ENCODE assay signal across 1 cellular context in the genomic region with DNA sequence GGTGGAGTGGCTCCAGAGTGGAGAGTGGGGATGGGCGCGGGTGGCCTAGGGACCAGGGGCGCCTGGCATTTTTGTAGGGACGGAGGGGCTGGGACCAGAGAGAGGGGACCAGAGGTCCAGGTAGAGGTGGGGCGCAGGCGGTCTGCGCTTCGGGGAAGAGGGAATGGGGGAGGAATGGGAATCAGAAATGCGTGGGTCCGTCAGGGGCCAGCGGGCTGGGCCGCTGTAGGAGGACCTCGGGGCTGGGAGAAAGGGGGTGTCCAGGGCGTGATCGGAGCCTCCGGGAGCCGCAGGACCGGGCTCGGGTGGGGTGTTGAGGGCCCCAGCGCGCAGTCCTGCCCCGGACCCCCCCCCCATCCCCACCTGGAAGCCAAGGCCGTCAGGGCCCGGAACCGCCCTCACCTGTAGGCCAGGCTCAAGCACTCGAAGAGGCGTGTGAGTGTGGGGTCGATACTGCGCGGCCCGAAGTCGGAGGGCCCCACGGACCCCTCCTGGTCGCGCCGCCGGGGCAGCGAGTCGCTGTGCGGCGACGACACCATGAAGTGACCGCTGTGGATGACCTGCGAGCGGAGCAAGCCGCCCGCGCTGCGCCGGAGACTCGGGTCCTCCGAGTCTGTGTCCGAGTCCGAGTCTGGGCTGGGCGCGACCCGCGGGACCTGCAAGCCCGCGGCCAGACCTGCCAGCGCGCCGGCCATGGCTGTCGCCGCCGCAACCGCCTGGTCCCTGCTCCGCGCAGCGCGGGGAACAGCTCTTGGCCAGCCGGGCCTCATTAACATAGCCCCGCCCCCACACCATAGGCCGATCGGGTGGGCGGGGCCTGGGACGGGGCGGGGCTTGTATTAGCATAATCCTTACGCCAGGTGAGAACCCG.
A peak's percentile ranks its signal among the peaks of the same experiment; 100 is the strongest.
TF ChIP-seq lines count a peak whose summit lies in the region.

A gene with protein sequence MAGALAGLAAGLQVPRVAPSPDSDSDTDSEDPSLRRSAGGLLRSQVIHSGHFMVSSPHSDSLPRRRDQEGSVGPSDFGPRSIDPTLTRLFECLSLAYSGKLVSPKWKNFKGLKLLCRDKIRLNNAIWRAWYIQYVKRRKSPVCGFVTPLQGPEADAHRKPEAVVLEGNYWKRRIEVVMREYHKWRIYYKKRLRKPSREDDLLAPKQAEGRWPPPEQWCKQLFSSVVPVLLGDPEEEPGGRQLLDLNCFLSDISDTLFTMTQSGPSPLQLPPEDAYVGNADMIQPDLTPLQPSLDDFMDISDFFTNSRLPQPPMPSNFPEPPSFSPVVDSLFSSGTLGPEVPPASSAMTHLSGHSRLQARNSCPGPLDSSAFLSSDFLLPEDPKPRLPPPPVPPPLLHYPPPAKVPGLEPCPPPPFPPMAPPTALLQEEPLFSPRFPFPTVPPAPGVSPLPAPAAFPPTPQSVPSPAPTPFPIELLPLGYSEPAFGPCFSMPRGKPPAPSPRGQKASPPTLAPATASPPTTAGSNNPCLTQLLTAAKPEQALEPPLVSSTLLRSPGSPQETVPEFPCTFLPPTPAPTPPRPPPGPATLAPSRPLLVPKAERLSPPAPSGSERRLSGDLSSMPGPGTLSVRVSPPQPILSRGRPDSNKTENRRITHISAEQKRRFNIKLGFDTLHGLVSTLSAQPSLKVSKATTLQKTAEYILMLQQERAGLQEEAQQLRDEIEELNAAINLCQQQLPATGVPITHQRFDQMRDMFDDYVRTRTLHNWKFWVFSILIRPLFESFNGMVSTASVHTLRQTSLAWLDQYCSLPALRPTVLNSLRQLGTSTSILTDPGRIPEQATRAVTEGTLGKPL (minus strand): TSS at position 725 of the 871 bp plus-strand sequence. CDS start 30 bp downstream, at position 695.

TF ChIP-seq in HepG2, 621 proteins besides CTCF, POLR2A, EP300 and RAD21 (continued from another document and continues in another):
- TF ChIP-seq, protein P1, sequence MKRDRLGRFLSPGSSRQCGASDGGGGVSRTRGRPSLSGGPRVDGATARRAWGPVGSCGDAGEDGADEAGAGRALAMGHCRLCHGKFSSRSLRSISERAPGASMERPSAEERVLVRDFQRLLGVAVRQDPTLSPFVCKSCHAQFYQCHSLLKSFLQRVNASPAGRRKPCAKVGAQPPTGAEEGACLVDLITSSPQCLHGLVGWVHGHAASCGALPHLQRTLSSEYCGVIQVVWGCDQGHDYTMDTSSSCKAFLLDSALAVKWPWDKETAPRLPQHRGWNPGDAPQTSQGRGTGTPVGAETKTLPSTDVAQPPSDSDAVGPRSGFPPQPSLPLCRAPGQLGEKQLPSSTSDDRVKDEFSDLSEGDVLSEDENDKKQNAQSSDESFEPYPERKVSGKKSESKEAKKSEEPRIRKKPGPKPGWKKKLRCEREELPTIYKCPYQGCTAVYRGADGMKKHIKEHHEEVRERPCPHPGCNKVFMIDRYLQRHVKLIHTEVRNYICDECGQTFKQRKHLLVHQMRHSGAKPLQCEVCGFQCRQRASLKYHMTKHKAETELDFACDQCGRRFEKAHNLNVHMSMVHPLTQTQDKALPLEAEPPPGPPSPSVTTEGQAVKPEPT (CRISPR knock-in tag; IDR thresholded peaks at IDR 0.05; ENCODE audit: low read depth) = no peak
- TF ChIP-seq BRCA1 (CRISPR knock-in tag; IDR thresholded peaks at IDR 0.05) (0 out of 2 replicates have a peak, but pooled peaks have one; percentile 81), KLF13 (CRISPR knock-in tag; IDR thresholded peaks at IDR 0.05) (no peak), FOXA1 (IDR thresholded peaks at IDR 0.05) (no peak), FOXA1 (CRISPR knock-in tag; IDR thresholded peaks at IDR 0.05) (no peak), ZNF598 (CRISPR knock-in tag; IDR thresholded peaks at IDR 0.05; ENCODE audit: borderline replicate concordance) (0 out of 2 replicates have a peak, but pooled peaks have one; percentile 17), PHF8 (CRISPR knock-in tag; IDR thresholded peaks at IDR 0.05) (peak; percentile 77; the same call in 1 of the 2 replicates), ZNF615 (CRISPR knock-in tag; IDR thresholded peaks at IDR 0.05; ENCODE audit: borderline replicate concordance) (no peak), JUNB (CRISPR knock-in tag; IDR thresholded peaks at IDR 0.05; ENCODE audit: borderline replicate concordance) (no peak), ZNF558 (CRISPR knock-in tag; IDR thresholded peaks at IDR 0.05; ENCODE audit: borderline replicate concordance) (no peak), ZFP62 (CRISPR knock-in tag; IDR thresholded peaks at IDR 0.05) (no peak), KDM2A (CRISPR knock-in tag; IDR thresholded peaks at IDR 0.05; ENCODE audit: borderline replicate concordance, low read depth) (peak; percentile 60), RFXANK (CRISPR knock-in tag; IDR thresholded peaks at IDR 0.05) (no peak), SUZ12 (IDR thresholded peaks at IDR 0.05; ENCODE audit: low read depth, low read length) (no peak), PCBP1 (IDR thresholded peaks at IDR 0.05; ENCODE audit: borderline replicate concordance, low read depth, low read length) (0 out of 2 replicates have a peak, but pooled peaks have one; percentile 66), ZSCAN31 (CRISPR knock-in tag; IDR thresholded peaks at IDR 0.05; ENCODE audit: low read depth) (no peak), ZNF7 (CRISPR knock-in tag; IDR thresholded peaks at IDR 0.05) (no peak), SAP130 (CRISPR knock-in tag; IDR thresholded peaks at IDR 0.05; ENCODE audit: low read depth) (peak; percentile 84), ZSCAN30 (CRISPR knock-in tag; IDR thresholded peaks at IDR 0.05) (0 out of 2 replicates have a peak, but pooled peaks have one; percentile 31), PHB2 (IDR thresholded peaks at IDR 0.05; ENCODE audit: partially characterized antibody) (no peak), ZNF607 (CRISPR knock-in tag; IDR thresholded peaks at IDR 0.05; ENCODE audit: borderline replicate concordance) (peak; percentile 56; the same call in 1 of the 2 replicates), KAT7 (CRISPR knock-in tag; IDR thresholded peaks at IDR 0.05; ENCODE audit: borderline replicate concordance) (peak; percentile 88; the same call in 1 of the 2 replicates), ZNF331 (CRISPR knock-in tag; IDR thresholded peaks at IDR 0.05) (peak; percentile 70; the same call in 1 of the 2 replicates), ATM (IDR thresholded peaks at IDR 0.05; ENCODE audit: borderline replicate concordance) (no peak), ETV5 (CRISPR knock-in tag; IDR thresholded peaks at IDR 0.05; ENCODE audit: borderline replicate concordance) (peak; percentile 11; the same call in 1 of the 2 replicates), ZSCAN12 (CRISPR knock-in tag; IDR thresholded peaks at IDR 0.05) (peak; percentile 69), ISX (CRISPR knock-in tag; conservative IDR thresholded peaks at IDR 0.05) (no peak; the same call in 1 of the 2 replicates), TOPORS (CRISPR knock-in tag; IDR thresholded peaks at IDR 0.05) (peak; percentile 26; the same call in 1 of the 2 replicates), ZNF672 (CRISPR knock-in tag; IDR thresholded peaks at IDR 0.05) (no peak), SP4 (CRISPR knock-in tag; IDR thresholded peaks at IDR 0.05) (peak; percentile 91), POGZ (CRISPR knock-in tag; IDR thresholded peaks at IDR 0.05) (peak; percentile 47; the same call in 1 of the 2 replicates), SAFB2 (CRISPR knock-in tag; IDR thresholded peaks at IDR 0.05; ENCODE audit: borderline replicate concordance, low read depth) (peak; percentile 95), ZNF33B (CRISPR knock-in tag; IDR thresholded peaks at IDR 0.05) (no peak; the same call in 1 of the 2 replicates), ZNF766 (CRISPR knock-in tag; IDR thresholded peaks at IDR 0.05; ENCODE audit: borderline replicate concordance) (peak; percentile 85; the same call in 1 of the 2 replicates), ARID2 (CRISPR knock-in tag; IDR thresholded peaks at IDR 0.05; ENCODE audit: borderline replicate concordance) (no peak)
- TF ChIP-seq, protein P2, sequence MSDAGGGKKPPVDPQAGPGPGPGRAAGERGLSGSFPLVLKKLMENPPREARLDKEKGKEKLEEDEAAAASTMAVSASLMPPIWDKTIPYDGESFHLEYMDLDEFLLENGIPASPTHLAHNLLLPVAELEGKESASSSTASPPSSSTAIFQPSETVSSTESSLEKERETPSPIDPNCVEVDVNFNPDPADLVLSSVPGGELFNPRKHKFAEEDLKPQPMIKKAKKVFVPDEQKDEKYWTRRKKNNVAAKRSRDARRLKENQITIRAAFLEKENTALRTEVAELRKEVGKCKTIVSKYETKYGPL (CRISPR knock-in tag; IDR thresholded peaks at IDR 0.05) = 0 out of 2 replicates have a peak, but pooled peaks have one; percentile 49
- TF ChIP-seq, protein P3, sequence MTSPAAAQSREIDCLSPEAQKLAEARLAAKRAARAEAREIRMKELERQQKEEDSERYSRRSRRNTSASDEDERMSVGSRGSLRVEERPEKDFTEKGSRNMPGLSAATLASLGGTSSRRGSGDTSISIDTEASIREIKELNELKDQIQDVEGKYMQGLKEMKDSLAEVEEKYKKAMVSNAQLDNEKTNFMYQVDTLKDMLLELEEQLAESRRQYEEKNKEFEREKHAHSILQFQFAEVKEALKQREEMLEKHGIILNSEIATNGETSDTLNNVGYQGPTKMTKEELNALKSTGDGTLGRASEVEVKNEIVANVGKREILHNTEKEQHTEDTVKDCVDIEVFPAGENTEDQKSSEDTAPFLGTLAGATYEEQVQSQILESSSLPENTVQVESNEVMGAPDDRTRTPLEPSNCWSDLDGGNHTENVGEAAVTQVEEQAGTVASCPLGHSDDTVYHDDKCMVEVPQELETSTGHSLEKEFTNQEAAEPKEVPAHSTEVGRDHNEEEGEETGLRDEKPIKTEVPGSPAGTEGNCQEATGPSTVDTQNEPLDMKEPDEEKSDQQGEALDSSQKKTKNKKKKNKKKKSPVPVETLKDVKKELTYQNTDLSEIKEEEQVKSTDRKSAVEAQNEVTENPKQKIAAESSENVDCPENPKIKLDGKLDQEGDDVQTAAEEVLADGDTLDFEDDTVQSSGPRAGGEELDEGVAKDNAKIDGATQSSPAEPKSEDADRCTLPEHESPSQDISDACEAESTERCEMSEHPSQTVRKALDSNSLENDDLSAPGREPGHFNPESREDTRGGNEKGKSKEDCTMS (CRISPR knock-in tag; conservative IDR thresholded peaks at IDR 0.05) = no peak; the same call in 1 of the 2 replicates
- TF ChIP-seq, protein P4, sequence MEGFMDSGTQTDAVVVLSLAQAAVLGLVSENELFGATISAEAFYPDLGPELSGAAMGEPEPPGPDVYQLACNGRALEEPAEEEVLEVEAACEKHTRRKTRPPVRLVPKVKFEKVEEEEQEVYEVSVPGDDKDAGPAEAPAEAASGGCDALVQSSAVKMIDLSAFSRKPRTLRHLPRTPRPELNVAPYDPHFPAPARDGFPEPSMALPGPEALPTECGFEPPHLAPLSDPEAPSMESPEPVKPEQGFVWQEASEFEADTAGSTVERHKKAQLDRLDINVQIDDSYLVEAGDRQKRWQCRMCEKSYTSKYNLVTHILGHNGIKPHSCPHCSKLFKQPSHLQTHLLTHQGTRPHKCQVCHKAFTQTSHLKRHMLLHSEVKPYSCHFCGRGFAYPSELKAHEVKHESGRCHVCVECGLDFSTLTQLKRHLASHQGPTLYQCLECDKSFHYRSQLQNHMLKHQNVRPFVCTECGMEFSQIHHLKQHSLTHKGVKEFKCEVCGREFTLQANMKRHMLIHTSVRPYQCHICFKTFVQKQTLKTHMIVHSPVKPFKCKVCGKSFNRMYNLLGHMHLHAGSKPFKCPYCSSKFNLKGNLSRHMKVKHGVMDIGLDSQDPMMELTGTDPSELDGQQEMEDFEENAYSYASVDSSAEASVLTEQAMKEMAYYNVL (CRISPR knock-in tag; IDR thresholded peaks at IDR 0.05; ENCODE audit: borderline replicate concordance) = 0 out of 2 replicates have a peak, but pooled peaks have one; percentile 27
- TF ChIP-seq, protein P5, sequence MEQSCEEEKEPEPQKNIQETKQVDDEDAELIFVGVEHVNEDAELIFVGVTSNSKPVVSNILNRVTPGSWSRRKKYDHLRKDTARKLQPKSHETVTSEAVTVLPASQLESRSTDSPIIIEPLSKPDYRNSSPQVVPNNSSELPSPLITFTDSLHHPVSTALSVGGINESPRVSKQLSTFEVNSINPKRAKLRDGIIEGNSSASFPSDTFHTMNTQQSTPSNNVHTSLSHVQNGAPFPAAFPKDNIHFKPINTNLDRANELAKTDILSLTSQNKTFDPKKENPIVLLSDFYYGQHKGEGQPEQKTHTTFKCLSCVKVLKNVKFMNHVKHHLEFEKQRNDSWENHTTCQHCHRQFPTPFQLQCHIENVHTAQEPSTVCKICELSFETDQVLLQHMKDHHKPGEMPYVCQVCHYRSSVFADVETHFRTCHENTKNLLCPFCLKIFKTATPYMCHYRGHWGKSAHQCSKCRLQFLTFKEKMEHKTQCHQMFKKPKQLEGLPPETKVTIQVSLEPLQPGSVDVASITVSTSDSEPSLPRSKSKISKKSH (CRISPR knock-in tag; IDR thresholded peaks at IDR 0.05; ENCODE audit: borderline replicate concordance) = peak; percentile 79; the same call in 1 of the 2 replicates
- TF ChIP-seq, protein P6, sequence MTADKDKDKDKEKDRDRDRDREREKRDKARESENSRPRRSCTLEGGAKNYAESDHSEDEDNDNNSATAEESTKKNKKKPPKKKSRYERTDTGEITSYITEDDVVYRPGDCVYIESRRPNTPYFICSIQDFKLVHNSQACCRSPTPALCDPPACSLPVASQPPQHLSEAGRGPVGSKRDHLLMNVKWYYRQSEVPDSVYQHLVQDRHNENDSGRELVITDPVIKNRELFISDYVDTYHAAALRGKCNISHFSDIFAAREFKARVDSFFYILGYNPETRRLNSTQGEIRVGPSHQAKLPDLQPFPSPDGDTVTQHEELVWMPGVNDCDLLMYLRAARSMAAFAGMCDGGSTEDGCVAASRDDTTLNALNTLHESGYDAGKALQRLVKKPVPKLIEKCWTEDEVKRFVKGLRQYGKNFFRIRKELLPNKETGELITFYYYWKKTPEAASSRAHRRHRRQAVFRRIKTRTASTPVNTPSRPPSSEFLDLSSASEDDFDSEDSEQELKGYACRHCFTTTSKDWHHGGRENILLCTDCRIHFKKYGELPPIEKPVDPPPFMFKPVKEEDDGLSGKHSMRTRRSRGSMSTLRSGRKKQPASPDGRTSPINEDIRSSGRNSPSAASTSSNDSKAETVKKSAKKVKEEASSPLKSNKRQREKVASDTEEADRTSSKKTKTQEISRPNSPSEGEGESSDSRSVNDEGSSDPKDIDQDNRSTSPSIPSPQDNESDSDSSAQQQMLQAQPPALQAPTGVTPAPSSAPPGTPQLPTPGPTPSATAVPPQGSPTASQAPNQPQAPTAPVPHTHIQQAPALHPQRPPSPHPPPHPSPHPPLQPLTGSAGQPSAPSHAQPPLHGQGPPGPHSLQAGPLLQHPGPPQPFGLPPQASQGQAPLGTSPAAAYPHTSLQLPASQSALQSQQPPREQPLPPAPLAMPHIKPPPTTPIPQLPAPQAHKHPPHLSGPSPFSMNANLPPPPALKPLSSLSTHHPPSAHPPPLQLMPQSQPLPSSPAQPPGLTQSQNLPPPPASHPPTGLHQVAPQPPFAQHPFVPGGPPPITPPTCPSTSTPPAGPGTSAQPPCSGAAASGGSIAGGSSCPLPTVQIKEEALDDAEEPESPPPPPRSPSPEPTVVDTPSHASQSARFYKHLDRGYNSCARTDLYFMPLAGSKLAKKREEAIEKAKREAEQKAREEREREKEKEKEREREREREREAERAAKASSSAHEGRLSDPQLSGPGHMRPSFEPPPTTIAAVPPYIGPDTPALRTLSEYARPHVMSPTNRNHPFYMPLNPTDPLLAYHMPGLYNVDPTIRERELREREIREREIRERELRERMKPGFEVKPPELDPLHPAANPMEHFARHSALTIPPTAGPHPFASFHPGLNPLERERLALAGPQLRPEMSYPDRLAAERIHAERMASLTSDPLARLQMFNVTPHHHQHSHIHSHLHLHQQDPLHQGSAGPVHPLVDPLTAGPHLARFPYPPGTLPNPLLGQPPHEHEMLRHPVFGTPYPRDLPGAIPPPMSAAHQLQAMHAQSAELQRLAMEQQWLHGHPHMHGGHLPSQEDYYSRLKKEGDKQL (CRISPR knock-in tag; IDR thresholded peaks at IDR 0.05; ENCODE audit: low read depth) = no peak
- TF ChIP-seq, protein P7, sequence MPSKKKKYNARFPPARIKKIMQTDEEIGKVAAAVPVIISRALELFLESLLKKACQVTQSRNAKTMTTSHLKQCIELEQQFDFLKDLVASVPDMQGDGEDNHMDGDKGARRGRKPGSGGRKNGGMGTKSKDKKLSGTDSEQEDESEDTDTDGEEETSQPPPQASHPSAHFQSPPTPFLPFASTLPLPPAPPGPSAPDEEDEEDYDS (CRISPR knock-in tag; IDR thresholded peaks at IDR 0.05) = peak; percentile 98
